10 cellular contexts compared by ENCODE assay signal in genomic region chr22:48097723-48098122, GRCh38.
DNase-seq lines count a peak whose midpoint lies in the region; ATAC-seq and TF ChIP-seq lines count a peak whose summit lies in the region.
"Had no signal": no experiment of that assay in that cellular context is flagged by ENCODE, and none has a peak within 500 bp of the region (broad histone marks: within the 10 kb centered on the region; RNA-seq: fewer than 3 reads in every experiment).

No MANE protein-coding gene starts in this region.

- H3K9ac ChIP-seq in KMS-11 (no peak overlapping the region), SK-N-SH (no peak overlapping the region)

- H3K4me1 ChIP-seq in KMS-11 (ENCODE audit: low read depth, poor library complexity, severe bottlenecking) (peaks cover 12% of the 10 kb centered on the region), SK-N-SH (ENCODE audit: control insufficient read depth in 1 of 2, insufficient read depth in 2 of 2, low read depth in 1 of 2, low read length in 1 of 2) (no peaks in the 10 kb centered on the region)

- H3K4me1 Mint-ChIP-seq in activated T-cell treated with anti-CD3 and anti-CD28 coated beads, Interleukin-2, amount 50 U/mL, for 4 hours (ENCODE audit: low read depth): peaks cover 36% of the 10 kb centered on the region
- H3K4me1 Mint-ChIP-seq in activated T-cell treated with anti-CD3 and anti-CD28 coated beads, Interleukin-2, amount 50 U/mL, for 72 hours (ENCODE audit: low read depth): peaks cover 12% of the 10 kb centered on the region
- peaks cover 60 to 91% of the 10 kb centered on the region in 2 donors for H3K4me1 Mint-ChIP-seq in stimulated activated naive B cell treated with anti-CD40 and anti-IgM and Interleukin-4, amounts not matched to agents 10 μg/mL and 1 μg/mL and 100 μg/mL, for 72 hours

- DNase-seq in activated T-cell treated with anti-CD3 and anti-CD28 coated beads, Interleukin-2, amount 50 U/mL, for 4 hours: no peak
- DNase-seq in activated T-cell treated with anti-CD3 and anti-CD28 coated beads, Interleukin-2, amount 50 U/mL, for 72 hours: no peak
- DNase-seq in stimulated activated naive B cell treated with anti-CD40 and anti-IgM and Interleukin-4, amounts not matched to agents 10 μg/mL and 1 μg/mL and 100 μg/mL, for 72 hours: no peak
- no peak for DNase-seq in globus pallidus (ENCODE audit: low spot score)
- no peak for DNase-seq in SK-N-SH
- DNase-seq in posterior vena cava (ENCODE audit: low spot score): no peak
- DNase-seq: NCI-H1105 treated with DMSO at 0.1 percent for 48 hours had no signal

- CTCF ChIA-PET in SK-N-SH (lab: Yijun Ruan, JAX): no interaction called here

- H3K9me2 ChIP-seq in SK-N-SH: no peaks in the 10 kb centered on the region

- H3K27ac ChIP-seq in KMS-11 (no peak overlapping the region), SK-N-SH (ENCODE audit: low read depth in 2 of 2, low read length in 1 of 2) (no peak overlapping the region)
- H3K27ac ChIP-seq: RWPE1 had no signal

- H4K20me1 ChIP-seq in KMS-11 (ENCODE audit: insufficient read depth) (no peaks in the 10 kb centered on the region), SK-N-SH (ENCODE audit: insufficient read depth) (no peaks in the 10 kb centered on the region)

- H3K4me3 Mint-ChIP-seq in activated T-cell treated with anti-CD3 and anti-CD28 coated beads, Interleukin-2, amount 50 U/mL, for 4 hours: peak overlapping the region; percentile 53
- peak overlapping the region in 1 of 2 donors; percentile 35 for H3K4me3 Mint-ChIP-seq in activated T-cell treated with anti-CD3 and anti-CD28 coated beads, Interleukin-2, amount 50 U/mL, for 72 hours
- peak overlapping the region in 1 of 2 donors; percentile 51 for H3K4me3 Mint-ChIP-seq in stimulated activated naive B cell treated with anti-CD40 and anti-IgM and Interleukin-4, amounts not matched to agents 10 μg/mL and 1 μg/mL and 100 μg/mL, for 72 hours

- TF ChIP-seq CTCF in KMS-11 (conservative IDR thresholded peaks at IDR 0.05; ENCODE audit: low read depth, low read length): no peak
- TF ChIP-seq CTCF in SK-N-SH (IDR thresholded peaks at IDR 0.05): no peak

- no peak overlapping the region for H3K4me3 ChIP-seq in KMS-11 (IDR thresholded peaks at IDR 0.05; ENCODE audit: insufficient read depth, low read depth, low read length)
- no peak overlapping the region for H3K4me3 ChIP-seq in SK-N-SH (ENCODE audit: low read depth in 2 of 2, low read length in 1 of 2)

- no peaks in the 10 kb centered on the region for H3K9me3 Mint-ChIP-seq in activated T-cell treated with anti-CD3 and anti-CD28 coated beads, Interleukin-2, amount 50 U/mL, for 4 hours
- no peaks in the 10 kb centered on the region for H3K9me3 Mint-ChIP-seq in activated T-cell treated with anti-CD3 and anti-CD28 coated beads, Interleukin-2, amount 50 U/mL, for 72 hours
- H3K9me3 Mint-ChIP-seq in stimulated activated naive B cell treated with anti-CD40 and anti-IgM and Interleukin-4, amounts not matched to agents 10 μg/mL and 1 μg/mL and 100 μg/mL, for 72 hours: peaks cover 5 to 6% of the 10 kb centered on the region in 2 donors

- no peaks in the 10 kb centered on the region for H3K9me3 ChIP-seq in SK-N-SH

- H3K27me3 Mint-ChIP-seq in activated T-cell treated with anti-CD3 and anti-CD28 coated beads, Interleukin-2, amount 50 U/mL, for 4 hours (ENCODE audit: low read depth): no peaks in the 10 kb centered on the region
- peaks cover 16% of the 10 kb centered on the region for H3K27me3 Mint-ChIP-seq in activated T-cell treated with anti-CD3 and anti-CD28 coated beads, Interleukin-2, amount 50 U/mL, for 72 hours (ENCODE audit: low read depth)
- no peaks in the 10 kb centered on the region for H3K27me3 Mint-ChIP-seq in stimulated activated naive B cell treated with anti-CD40 and anti-IgM and Interleukin-4, amounts not matched to agents 10 μg/mL and 1 μg/mL and 100 μg/mL, for 72 hours

- no peak overlapping the region for H2AFZ ChIP-seq in KMS-11 (ENCODE audit: low read depth)
- no peak overlapping the region for H2AFZ ChIP-seq in SK-N-SH (ENCODE audit: low read depth)

- no peaks in the 10 kb centered on the region for H3K36me3 ChIP-seq in KMS-11 (ENCODE audit: insufficient read depth)
- no peaks in the 10 kb centered on the region for H3K36me3 ChIP-seq in SK-N-SH (replicated peaks in 1 of 2; ENCODE audit: control insufficient read depth in 1 of 2, insufficient read depth in 2 of 2, low read length in 1 of 2)

- no peaks in the 10 kb centered on the region for H3K36me3 Mint-ChIP-seq in activated T-cell treated with anti-CD3 and anti-CD28 coated beads, Interleukin-2, amount 50 U/mL, for 4 hours (ENCODE audit: insufficient read depth)
- peaks cover 2 to 3% of the 10 kb centered on the region in 2 donors for H3K36me3 Mint-ChIP-seq in activated T-cell treated with anti-CD3 and anti-CD28 coated beads, Interleukin-2, amount 50 U/mL, for 72 hours (ENCODE audit: insufficient read depth in 2 of 2)
- peaks cover 3 to 12% of the 10 kb centered on the region in 2 donors for H3K36me3 Mint-ChIP-seq in stimulated activated naive B cell treated with anti-CD40 and anti-IgM and Interleukin-4, amounts not matched to agents 10 μg/mL and 1 μg/mL and 100 μg/mL, for 72 hours

- H3K27ac Mint-ChIP-seq in activated T-cell treated with anti-CD3 and anti-CD28 coated beads, Interleukin-2, amount 50 U/mL, for 72 hours: no peak overlapping the region
- H3K27ac Mint-ChIP-seq in stimulated activated naive B cell treated with anti-CD40 and anti-IgM and Interleukin-4, amounts not matched to agents 10 μg/mL and 1 μg/mL and 100 μg/mL, for 72 hours: peak overlapping the region; percentile 38

- WGBS in SK-N-SH (ENCODE audit: low lambda C conversion rate): 50% methylated on average over 6 of the region's 7 CpGs

- POLR2A ChIA-PET in SK-N-SH (lab: Yijun Ruan, JAX): no interaction called here

- no peaks in the 10 kb centered on the region for H3K79me2 ChIP-seq in KMS-11 (ENCODE audit: insufficient read depth, low read depth)
- no peaks in the 10 kb centered on the region for H3K79me2 ChIP-seq in SK-N-SH (ENCODE audit: insufficient read depth)

- no peak for ATAC-seq in activated T-cell treated with anti-CD3 and anti-CD28 coated beads, Interleukin-2, amount 50 U/mL, for 4 hours
- ATAC-seq in activated T-cell treated with anti-CD3 and anti-CD28 coated beads, Interleukin-2, amount 50 U/mL, for 72 hours (replicated peaks in 1 of 2): no peak
- ATAC-seq in GM21825 (IDR thresholded peaks at IDR 0.05; ENCODE audit: unreplicated experiment): peak; percentile 31
- peak; percentile 30 to 47 for ATAC-seq in stimulated activated naive B cell treated with anti-CD40 and anti-IgM and Interleukin-4, amounts not matched to agents 10 μg/mL and 1 μg/mL and 100 μg/mL, for 72 hours (replicated peaks)

- peak overlapping the region; percentile 29 for H3K4me2 ChIP-seq in KMS-11
- H3K4me2 ChIP-seq in SK-N-SH: no peak overlapping the region

- TF ChIP-seq EP300 in SK-N-SH (IDR thresholded peaks at IDR 0.05; ENCODE audit: borderline replicate concordance in 1 of 2, low read depth in 1 of 2, low read length in 1 of 2): no peak

- intact Hi-C loops in posterior vena cava (cut with DNase I): no loop called here

- H3F3A ChIP-seq in SK-N-SH (replicated peaks; ENCODE audit: insufficient read depth): no peaks in the 10 kb centered on the region

- no peak for TF ChIP-seq RAD21 in SK-N-SH (IDR thresholded peaks at IDR 0.05; ENCODE audit: low read length)

- H3K27me3 ChIP-seq in KMS-11 (ENCODE audit: insufficient read depth, low read depth): no peaks in the 10 kb centered on the region; the same call in 1 of the 2 replicates
- no peaks in the 10 kb centered on the region; the same call in 1 of the 2 replicates for H3K27me3 ChIP-seq in SK-N-SH (ENCODE audit: insufficient read depth)

TF ChIP-seq in SK-N-SH, 30 proteins besides CTCF, POLR2A, EP300 and RAD21:
- TF ChIP-seq ELF1 (IDR thresholded peaks at IDR 0.05) (no peak), TAF1 (IDR thresholded peaks at IDR 0.05; ENCODE audit: borderline replicate concordance, low read depth, low read length) (no peak), EZH2phosphoT487 (IDR thresholded peaks at IDR 0.05; ENCODE audit: borderline replicate concordance, low read depth) (no peak), FOXJ3 (CRISPR knock-in tag; IDR thresholded peaks at IDR 0.05) (no peak), MXI1 (IDR thresholded peaks at IDR 0.05; ENCODE audit: low read depth, low read length) (no peak), GABPA (IDR thresholded peaks at IDR 0.05; ENCODE audit: low read depth) (no peak)
- TF ChIP-seq, protein P1, sequence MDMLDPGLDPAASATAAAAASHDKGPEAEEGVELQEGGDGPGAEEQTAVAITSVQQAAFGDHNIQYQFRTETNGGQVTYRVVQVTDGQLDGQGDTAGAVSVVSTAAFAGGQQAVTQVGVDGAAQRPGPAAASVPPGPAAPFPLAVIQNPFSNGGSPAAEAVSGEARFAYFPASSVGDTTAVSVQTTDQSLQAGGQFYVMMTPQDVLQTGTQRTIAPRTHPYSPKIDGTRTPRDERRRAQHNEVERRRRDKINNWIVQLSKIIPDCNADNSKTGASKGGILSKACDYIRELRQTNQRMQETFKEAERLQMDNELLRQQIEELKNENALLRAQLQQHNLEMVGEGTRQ (IDR thresholded peaks at IDR 0.05; ENCODE audit: borderline replicate concordance, low read depth, low read length): no peak

Comparison
In these comparisons a context has a peak if more than half of its experiments do, and no peak if none do; other contexts are left out.
1. ATAC-seq: peak in GM21825 (single experiment) and stimulated activated naive B cell treated with anti-CD40 and anti-IgM and Interleukin-4, amounts not matched to agents 10 μg/mL and 1 μg/mL and 100 μg/mL, for 72 hours (2 of 2); none in activated T-cell treated with anti-CD3 and anti-CD28 coated beads, Interleukin-2, amount 50 U/mL, for 4 hours (0 of 2) and activated T-cell treated with anti-CD3 and anti-CD28 coated beads, Interleukin-2, amount 50 U/mL, for 72 hours (0 of 2).